1 cellular context compared by ENCODE assay signal in the genomic region with DNA sequence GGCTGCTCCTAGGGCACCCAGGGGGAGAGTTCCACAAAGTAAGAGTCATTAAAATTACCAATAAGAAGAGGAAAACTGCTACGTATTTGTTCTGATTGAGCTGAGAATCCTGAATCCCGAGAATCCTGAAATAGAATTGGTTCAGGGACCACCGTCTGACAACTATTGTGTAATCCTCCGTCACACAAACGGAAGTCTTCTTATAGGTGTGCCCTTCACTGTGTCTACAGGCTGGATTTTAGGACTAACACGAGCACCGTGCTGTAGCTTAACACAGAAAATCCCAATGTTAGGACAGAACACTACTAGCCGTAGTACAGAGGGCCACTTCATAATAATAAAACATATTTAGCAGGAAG.
TF ChIP-seq lines count a peak whose summit lies in the region.

No MANE protein-coding gene starts in this region.

TF ChIP-seq in K562, 482 proteins besides CTCF, POLR2A, EP300 and RAD21 (continued from another document):
- TF ChIP-seq, protein P1, sequence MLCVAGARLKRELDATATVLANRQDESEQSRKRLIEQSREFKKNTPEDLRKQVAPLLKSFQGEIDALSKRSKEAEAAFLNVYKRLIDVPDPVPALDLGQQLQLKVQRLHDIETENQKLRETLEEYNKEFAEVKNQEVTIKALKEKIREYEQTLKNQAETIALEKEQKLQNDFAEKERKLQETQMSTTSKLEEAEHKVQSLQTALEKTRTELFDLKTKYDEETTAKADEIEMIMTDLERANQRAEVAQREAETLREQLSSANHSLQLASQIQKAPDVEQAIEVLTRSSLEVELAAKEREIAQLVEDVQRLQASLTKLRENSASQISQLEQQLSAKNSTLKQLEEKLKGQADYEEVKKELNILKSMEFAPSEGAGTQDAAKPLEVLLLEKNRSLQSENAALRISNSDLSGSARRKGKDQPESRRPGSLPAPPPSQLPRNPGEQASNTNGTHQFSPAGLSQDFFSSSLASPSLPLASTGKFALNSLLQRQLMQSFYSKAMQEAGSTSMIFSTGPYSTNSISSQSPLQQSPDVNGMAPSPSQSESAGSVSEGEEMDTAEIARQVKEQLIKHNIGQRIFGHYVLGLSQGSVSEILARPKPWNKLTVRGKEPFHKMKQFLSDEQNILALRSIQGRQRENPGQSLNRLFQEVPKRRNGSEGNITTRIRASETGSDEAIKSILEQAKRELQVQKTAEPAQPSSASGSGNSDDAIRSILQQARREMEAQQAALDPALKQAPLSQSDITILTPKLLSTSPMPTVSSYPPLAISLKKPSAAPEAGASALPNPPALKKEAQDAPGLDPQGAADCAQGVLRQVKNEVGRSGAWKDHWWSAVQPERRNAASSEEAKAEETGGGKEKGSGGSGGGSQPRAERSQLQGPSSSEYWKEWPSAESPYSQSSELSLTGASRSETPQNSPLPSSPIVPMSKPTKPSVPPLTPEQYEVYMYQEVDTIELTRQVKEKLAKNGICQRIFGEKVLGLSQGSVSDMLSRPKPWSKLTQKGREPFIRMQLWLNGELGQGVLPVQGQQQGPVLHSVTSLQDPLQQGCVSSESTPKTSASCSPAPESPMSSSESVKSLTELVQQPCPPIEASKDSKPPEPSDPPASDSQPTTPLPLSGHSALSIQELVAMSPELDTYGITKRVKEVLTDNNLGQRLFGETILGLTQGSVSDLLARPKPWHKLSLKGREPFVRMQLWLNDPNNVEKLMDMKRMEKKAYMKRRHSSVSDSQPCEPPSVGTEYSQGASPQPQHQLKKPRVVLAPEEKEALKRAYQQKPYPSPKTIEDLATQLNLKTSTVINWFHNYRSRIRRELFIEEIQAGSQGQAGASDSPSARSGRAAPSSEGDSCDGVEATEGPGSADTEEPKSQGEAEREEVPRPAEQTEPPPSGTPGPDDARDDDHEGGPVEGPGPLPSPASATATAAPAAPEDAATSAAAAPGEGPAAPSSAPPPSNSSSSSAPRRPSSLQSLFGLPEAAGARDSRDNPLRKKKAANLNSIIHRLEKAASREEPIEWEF (CRISPR knock-in tag; IDR thresholded peaks at IDR 0.05), result no peak
- TF ChIP-seq NRF1 (conservative IDR thresholded peaks at IDR 0.05 in 1 of 2, IDR thresholded peaks at IDR 0.05 in 1 of 2), result 0 out of 4 replicates have a peak, but pooled peaks of 1 of the 2 experiments have one; percentile 8
- TF ChIP-seq, protein P2, sequence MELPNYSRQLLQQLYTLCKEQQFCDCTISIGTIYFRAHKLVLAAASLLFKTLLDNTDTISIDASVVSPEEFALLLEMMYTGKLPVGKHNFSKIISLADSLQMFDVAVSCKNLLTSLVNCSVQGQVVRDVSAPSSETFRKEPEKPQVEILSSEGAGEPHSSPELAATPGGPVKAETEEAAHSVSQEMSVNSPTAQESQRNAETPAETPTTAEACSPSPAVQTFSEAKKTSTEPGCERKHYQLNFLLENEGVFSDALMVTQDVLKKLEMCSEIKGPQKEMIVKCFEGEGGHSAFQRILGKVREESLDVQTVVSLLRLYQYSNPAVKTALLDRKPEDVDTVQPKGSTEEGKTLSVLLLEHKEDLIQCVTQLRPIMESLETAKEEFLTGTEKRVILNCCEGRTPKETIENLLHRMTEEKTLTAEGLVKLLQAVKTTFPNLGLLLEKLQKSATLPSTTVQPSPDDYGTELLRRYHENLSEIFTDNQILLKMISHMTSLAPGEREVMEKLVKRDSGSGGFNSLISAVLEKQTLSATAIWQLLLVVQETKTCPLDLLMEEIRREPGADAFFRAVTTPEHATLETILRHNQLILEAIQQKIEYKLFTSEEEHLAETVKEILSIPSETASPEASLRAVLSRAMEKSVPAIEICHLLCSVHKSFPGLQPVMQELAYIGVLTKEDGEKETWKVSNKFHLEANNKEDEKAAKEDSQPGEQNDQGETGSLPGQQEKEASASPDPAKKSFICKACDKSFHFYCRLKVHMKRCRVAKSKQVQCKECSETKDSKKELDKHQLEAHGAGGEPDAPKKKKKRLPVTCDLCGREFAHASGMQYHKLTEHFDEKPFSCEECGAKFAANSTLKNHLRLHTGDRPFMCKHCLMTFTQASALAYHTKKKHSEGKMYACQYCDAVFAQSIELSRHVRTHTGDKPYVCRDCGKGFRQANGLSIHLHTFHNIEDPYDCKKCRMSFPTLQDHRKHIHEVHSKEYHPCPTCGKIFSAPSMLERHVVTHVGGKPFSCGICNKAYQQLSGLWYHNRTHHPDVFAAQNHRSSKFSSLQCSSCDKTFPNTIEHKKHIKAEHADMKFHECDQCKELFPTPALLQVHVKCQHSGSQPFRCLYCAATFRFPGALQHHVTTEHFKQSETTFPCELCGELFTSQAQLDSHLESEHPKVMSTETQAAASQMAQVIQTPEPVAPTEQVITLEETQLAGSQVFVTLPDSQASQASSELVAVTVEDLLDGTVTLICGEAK (IDR thresholded peaks at IDR 0.05), result 0 out of 2 replicates have a peak, but pooled peaks have one; percentile 16
- TF ChIP-seq, protein P2 (CRISPR knock-in tag; IDR thresholded peaks at IDR 0.05), result no peak
- TF ChIP-seq FOXP1 (CRISPR knock-in tag; IDR thresholded peaks at IDR 0.05), result no peak
- no peak for TF ChIP-seq TAF15 (IDR thresholded peaks at IDR 0.05; ENCODE audit: low read depth, low read length)
- TF ChIP-seq SPI1 (IDR thresholded peaks at IDR 0.05; ENCODE audit: borderline replicate concordance, low read depth, low read length), result no peak
- 0 out of 2 replicates have a peak, but pooled peaks have one; percentile 14 for TF ChIP-seq ZNF445 (CRISPR knock-in tag; IDR thresholded peaks at IDR 0.05; ENCODE audit: low read depth)
- no peak for TF ChIP-seq NFE2L1 (tag; IDR thresholded peaks at IDR 0.05; ENCODE audit: borderline replicate concordance, low read depth)
- TF ChIP-seq GTF2F1 (IDR thresholded peaks at IDR 0.05; ENCODE audit: low read depth, low read length), result no peak
- no peak for TF ChIP-seq BHLHE40 (IDR thresholded peaks at IDR 0.05; ENCODE audit: low read length)
- TF ChIP-seq, protein P3, sequence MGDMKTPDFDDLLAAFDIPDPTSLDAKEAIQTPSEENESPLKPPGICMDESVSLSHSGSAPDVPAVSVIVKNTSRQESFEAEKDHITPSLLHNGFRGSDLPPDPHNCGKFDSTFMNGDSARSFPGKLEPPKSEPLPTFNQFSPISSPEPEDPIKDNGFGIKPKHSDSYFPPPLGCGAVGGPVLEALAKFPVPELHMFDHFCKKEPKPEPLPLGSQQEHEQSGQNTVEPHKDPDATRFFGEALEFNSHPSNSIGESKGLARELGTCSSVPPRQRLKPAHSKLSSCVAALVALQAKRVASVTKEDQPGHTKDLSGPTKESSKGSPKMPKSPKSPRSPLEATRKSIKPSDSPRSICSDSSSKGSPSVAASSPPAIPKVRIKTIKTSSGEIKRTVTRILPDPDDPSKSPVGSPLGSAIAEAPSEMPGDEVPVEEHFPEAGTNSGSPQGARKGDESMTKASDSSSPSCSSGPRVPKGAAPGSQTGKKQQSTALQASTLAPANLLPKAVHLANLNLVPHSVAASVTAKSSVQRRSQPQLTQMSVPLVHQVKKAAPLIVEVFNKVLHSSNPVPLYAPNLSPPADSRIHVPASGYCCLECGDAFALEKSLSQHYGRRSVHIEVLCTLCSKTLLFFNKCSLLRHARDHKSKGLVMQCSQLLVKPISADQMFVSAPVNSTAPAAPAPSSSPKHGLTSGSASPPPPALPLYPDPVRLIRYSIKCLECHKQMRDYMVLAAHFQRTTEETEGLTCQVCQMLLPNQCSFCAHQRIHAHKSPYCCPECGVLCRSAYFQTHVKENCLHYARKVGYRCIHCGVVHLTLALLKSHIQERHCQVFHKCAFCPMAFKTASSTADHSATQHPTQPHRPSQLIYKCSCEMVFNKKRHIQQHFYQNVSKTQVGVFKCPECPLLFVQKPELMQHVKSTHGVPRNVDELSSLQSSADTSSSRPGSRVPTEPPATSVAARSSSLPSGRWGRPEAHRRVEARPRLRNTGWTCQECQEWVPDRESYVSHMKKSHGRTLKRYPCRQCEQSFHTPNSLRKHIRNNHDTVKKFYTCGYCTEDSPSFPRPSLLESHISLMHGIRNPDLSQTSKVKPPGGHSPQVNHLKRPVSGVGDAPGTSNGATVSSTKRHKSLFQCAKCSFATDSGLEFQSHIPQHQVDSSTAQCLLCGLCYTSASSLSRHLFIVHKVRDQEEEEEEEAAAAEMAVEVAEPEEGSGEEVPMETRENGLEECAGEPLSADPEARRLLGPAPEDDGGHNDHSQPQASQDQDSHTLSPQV (IDR thresholded peaks at IDR 0.05), result 0 out of 2 replicates have a peak, but pooled peaks have one; percentile 10
- TF ChIP-seq, protein P4, sequence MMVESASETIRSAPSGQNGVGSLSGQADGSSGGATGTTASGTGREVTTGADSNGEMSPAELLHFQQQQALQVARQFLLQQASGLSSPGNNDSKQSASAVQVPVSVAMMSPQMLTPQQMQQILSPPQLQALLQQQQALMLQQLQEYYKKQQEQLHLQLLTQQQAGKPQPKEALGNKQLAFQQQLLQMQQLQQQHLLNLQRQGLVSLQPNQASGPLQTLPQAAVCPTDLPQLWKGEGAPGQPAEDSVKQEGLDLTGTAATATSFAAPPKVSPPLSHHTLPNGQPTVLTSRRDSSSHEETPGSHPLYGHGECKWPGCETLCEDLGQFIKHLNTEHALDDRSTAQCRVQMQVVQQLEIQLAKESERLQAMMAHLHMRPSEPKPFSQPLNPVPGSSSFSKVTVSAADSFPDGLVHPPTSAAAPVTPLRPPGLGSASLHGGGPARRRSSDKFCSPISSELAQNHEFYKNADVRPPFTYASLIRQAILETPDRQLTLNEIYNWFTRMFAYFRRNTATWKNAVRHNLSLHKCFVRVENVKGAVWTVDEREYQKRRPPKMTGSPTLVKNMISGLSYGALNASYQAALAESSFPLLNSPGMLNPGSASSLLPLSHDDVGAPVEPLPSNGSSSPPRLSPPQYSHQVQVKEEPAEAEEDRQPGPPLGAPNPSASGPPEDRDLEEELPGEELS (CRISPR knock-in tag; IDR thresholded peaks at IDR 0.05; ENCODE audit: borderline replicate concordance), result no peak
- peak; percentile 93 for TF ChIP-seq CEBPB (tag; IDR thresholded peaks at IDR 0.05)
